In genomic region chr1:40373323-40374283, GRCh38 we compare ENCODE assay signal across 8 cellular contexts. TPM values are rescaled to one million over a fixed set of nuclear protein-coding genes. Genes with fewer than 3 reads are reported as not detected.
DNase-seq lines count a peak whose midpoint lies in the region; ATAC-seq, FAIRE-seq and TF ChIP-seq lines count a peak whose summit lies in the region.

Gene SMAP2, plus strand, starts transcription at chr1:40373727. Its CDS starts 394 bp downstream, at chr1:40374121.

- H3K27me3 ChIP-seq in pancreas (no peaks in the 10 kb centered on the region), thyroid gland (no peaks in the 10 kb centered on the region)

- peak; percentile 88 for ATAC-seq in HG02759 (IDR thresholded peaks at IDR 0.05; ENCODE audit: unreplicated experiment)
- peak; percentile 99 for ATAC-seq in Right ventricle myocardium inferior
- ATAC-seq in pancreas = peak; percentile 97 to 100 (median 98)

- TF ChIP-seq CTCF in GM12864 (IDR thresholded peaks at IDR 0.05; ENCODE audit: low read depth, low read length, missing control alignments) (no peak), pancreas (IDR thresholded peaks at IDR 0.05) (no peak), thyroid gland (IDR thresholded peaks at IDR 0.05) (no peak)

- intact Hi-C loops in Right ventricle myocardium inferior (cut with DNase I) = no loop called here
- intact Hi-C loops in pancreas (cut with DNase I) = no loop called here
- intact Hi-C loops in thyroid gland (cut with DNase I) = no loop called here

- DNase-seq in GM12864 (ENCODE audit: low read depth) = peak; percentile 82
- peak; percentile 61 for DNase-seq in NCI-H1417 treated with DMSO at 0.1 percent for 48 hours (lab: John Stamatoyannopoulos, UW)
- peak; percentile 85 to 90 for DNase-seq in SW 1271 (lab: John Stamatoyannopoulos, UW)
- peak; percentile 88 for DNase-seq in activated naive CD8-positive, alpha-beta T cell treated with anti-CD3 and anti-CD28 coated beads, Interleukin-2, amount 50 U/mL, for 16 hours (ENCODE audit: low read depth, low spot score)
- peak; percentile 99 for DNase-seq in Right ventricle myocardium inferior (ENCODE audit: missing footprints)
- peak; percentile 96 to 99 (median 98) for DNase-seq in pancreas
- DNase-seq in thyroid gland = peak; percentile 95 to 96

- peaks cover 0 to 11% (median 11%) of the 10 kb centered on the region in 3 donors for H3K4me1 ChIP-seq in pancreas
- H3K4me1 ChIP-seq in thyroid gland = peaks cover 7 to 15% of the 10 kb centered on the region in 2 donors

- H3K9me3 ChIP-seq in pancreas (no peaks in the 10 kb centered on the region), thyroid gland (no peaks in the 10 kb centered on the region)

- WGBS in pancreas, 2 donors = 1% methylated on average over 43 to 65 of the region's 65 CpGs
- WGBS in thyroid gland, 2 donors = 2 to 3% methylated on average over 13 to 22 of the region's 65 CpGs

- FAIRE-seq in pancreas (lab: Jason Lieb, UNC) = no peak

- H3K36me3 ChIP-seq in pancreas (no peaks in the 10 kb centered on the region), thyroid gland (no peaks in the 10 kb centered on the region)

- peak within 1 kb of the TSS; percentile 92 for H3K4me3 ChIP-seq in GM12864 (ENCODE audit: low read depth, low read length)
- peak within 1 kb of the TSS; percentile 99 to 100 (median 99) for H3K4me3 ChIP-seq in pancreas
- H3K4me3 ChIP-seq in thyroid gland (replicated peaks in 1 of 3) = peak within 1 kb of the TSS; percentile 34 to 98 (median 64)

- peak in 1 of 2 donors; percentile 75 for TF ChIP-seq POLR2A in thyroid gland (IDR thresholded peaks at IDR 0.05)

- peak within 1 kb of the TSS; percentile 83 to 91 (median 86) for H3K27ac ChIP-seq in pancreas
- peak within 1 kb of the TSS; percentile 73 to 86 (median 82) for H3K27ac ChIP-seq in thyroid gland

RNA-seq across cellular contexts. Expression of gene SMAP2, which starts in this region (rescaled TPM):
- total RNA-seq in Right ventricle myocardium inferior (16.3 TPM), pancreas (10 to 100 TPM in 3 of 6 donors, 1 to 10 TPM in 3; 7.2 to 26.1 (median 12.3) TPM), thyroid gland (10 to 100 TPM; 21.9 to 29.3 (median 26.8) TPM)
- 10 to 100 TPM in 1 of 2 donors, 1 to 10 TPM in 1; 9.6 to 19.0 TPM for polyA plus RNA-seq in pancreas

Comparison
In these comparisons a context has a peak if more than half of its experiments do, and no peak if none do; other contexts are left out.
1. Peak in every context shown above with its lines: DNase-seq, ATAC-seq, H3K4me3 ChIP-seq and H3K27ac ChIP-seq.